In the genomic region with DNA sequence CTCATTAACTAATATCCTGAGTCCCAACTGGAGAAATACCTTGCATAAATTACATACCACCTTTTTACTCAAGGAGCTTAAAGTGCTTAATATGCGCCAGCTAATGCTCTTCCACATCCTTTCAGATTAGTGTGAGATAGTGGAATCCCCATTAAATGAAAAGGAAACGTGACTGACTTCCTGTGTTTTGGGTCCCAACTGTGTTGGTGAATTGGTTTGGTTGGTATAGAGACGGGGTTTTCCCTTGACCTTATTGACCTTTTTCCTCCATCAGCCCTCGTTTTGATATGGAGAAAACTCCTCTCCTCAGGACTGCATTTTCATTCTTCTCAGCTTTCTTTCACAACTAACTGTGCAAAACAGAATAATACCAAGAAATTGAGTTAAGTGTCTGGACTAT, we compare ENCODE assay signal across 1 cellular context.
A peak's percentile ranks its signal among the peaks of the same experiment; 100 is the strongest.
TF ChIP-seq lines count a peak whose summit lies in the region.

No MANE protein-coding gene starts in this region.

TF ChIP-seq in GM12878, 131 proteins besides CTCF, POLR2A, EP300 and RAD21:
- TF ChIP-seq KDM1A (IDR thresholded peaks at IDR 0.05; ENCODE audit: borderline replicate concordance) (no peak), NR2F1 (conservative IDR thresholded peaks at IDR 0.05) (peak; percentile 69), BHLHE40 (IDR thresholded peaks at IDR 0.05; ENCODE audit: borderline replicate concordance in 1 of 2, low read depth in 2 of 2, low read length in 1 of 2) (peak in 1 of 2 experiments; percentile 36; a peak in 1 of 4 replicates)
TF ChIP-seq in GM12878: peak in this region for 2.
